9 cellular contexts compared by ENCODE assay signal in genomic region chr4:56505269-56506109, GRCh38. TPM values are rescaled to one million over a fixed set of nuclear protein-coding genes. Genes with fewer than 3 reads are reported as not detected.
DNase-seq lines count a peak whose midpoint lies in the region; ATAC-seq and TF ChIP-seq lines count a peak whose summit lies in the region.
"Had no signal": no experiment of that assay in that cellular context is flagged by ENCODE, and none has a peak within 500 bp of the region (broad histone marks: within the 10 kb centered on the region; RNA-seq: fewer than 3 reads in every experiment).

Gene ARL9 (plus strand): TSS chr4:56505791. CDS start chr4:56505863, 72 bp downstream.

- no peak for TF ChIP-seq POLR2A in vagina (IDR thresholded peaks at IDR 0.05)

- H3K4me3 ChIP-seq in SK-N-SH (ENCODE audit: low read depth in 2 of 2, low read length in 1 of 2) (no peak within 1 kb of the TSS), vagina (peak within 1 kb of the TSS; percentile 54 to 56)
- H3K4me3 ChIP-seq: SK-N-MC had no signal

- CTCF ChIA-PET in SK-N-SH (lab: Yijun Ruan, JAX) = interaction anchor here (0.7 kb wide), 1 partner anchor 7 kb away, joined by 3 read pairs; no protein-coding TSS in a partner anchor

- H3K27me3 ChIP-seq in SK-N-SH (ENCODE audit: insufficient read depth) = no peaks in the 10 kb centered on the region
- no peaks in the 10 kb centered on the region for H3K27me3 ChIP-seq in vagina

- H3K9ac ChIP-seq in SK-N-SH = no peak within 1 kb of the TSS

- no peaks in the 10 kb centered on the region for H4K20me1 ChIP-seq in SK-N-SH (ENCODE audit: insufficient read depth)

- TF ChIP-seq RAD21 in SK-N-SH (IDR thresholded peaks at IDR 0.05; ENCODE audit: low read length) = no peak

- no peak within 1 kb of the TSS for H3K27ac ChIP-seq in SK-N-SH (ENCODE audit: low read depth in 2 of 2, low read length in 1 of 2)
- H3K27ac ChIP-seq in vagina = peak within 1 kb of the TSS; percentile 74
- H3K27ac ChIP-seq: SK-N-MC had no signal

- H3K79me2 ChIP-seq in SK-N-SH (ENCODE audit: insufficient read depth) = no peaks in the 10 kb centered on the region

- H3K36me3 ChIP-seq in SK-N-SH (replicated peaks in 1 of 2; ENCODE audit: control insufficient read depth in 1 of 2, insufficient read depth in 2 of 2, low read length in 1 of 2) = peaks cover 27 to 29% of the 10 kb centered on the region in 2 experiments
- H3K36me3 ChIP-seq in vagina = peaks cover 0 to 11% of the 10 kb centered on the region in 2 donors

- H3K4me2 ChIP-seq in SK-N-SH = no peak within 1 kb of the TSS

- TF ChIP-seq CTCF in SK-N-SH (IDR thresholded peaks at IDR 0.05) (no peak), vagina (IDR thresholded peaks at IDR 0.05) (no peak)

- WGBS in SK-N-SH (ENCODE audit: low lambda C conversion rate) = 88% methylated on average over 52 of the region's 55 CpGs

- H3K9me3 ChIP-seq in SK-N-SH (no peaks in the 10 kb centered on the region), vagina (no peaks in the 10 kb centered on the region)

- H3F3A ChIP-seq in SK-N-SH (replicated peaks; ENCODE audit: insufficient read depth) = peaks cover 9% of the 10 kb centered on the region

- POLR2A ChIA-PET in SK-N-SH (lab: Yijun Ruan, JAX) = no interaction called here

- DNase-seq in GM03348 (ENCODE audit: low spot score) = peak; percentile 65
- DNase-seq in SK-N-SH = peak; percentile 15
- peak; percentile 3 for DNase-seq in amniotic stem cell (lab: John Stamatoyannopoulos, UW)
- DNase-seq in hepatic stellate cell (ENCODE audit: low spot score) = peak; percentile 48
- peak; percentile 84 for DNase-seq in retina
- no peak for DNase-seq in vagina (ENCODE audit: extremely low spot score in 2 of 2)
- DNase-seq in glomerular visceral epithelial cell (ENCODE audit: extremely low spot score) = no peak

- H2AFZ ChIP-seq in SK-N-SH (ENCODE audit: low read depth) = no peak within 1 kb of the TSS

- H3K9me2 ChIP-seq in SK-N-SH = no peaks in the 10 kb centered on the region

- ATAC-seq in HG02884 (IDR thresholded peaks at IDR 0.05; ENCODE audit: unreplicated experiment) = peak; percentile 58

- intact Hi-C loops in vagina (cut with DNase I) = no loop called here

- no peak for TF ChIP-seq EP300 in SK-N-SH (IDR thresholded peaks at IDR 0.05; ENCODE audit: borderline replicate concordance in 1 of 2, low read depth in 1 of 2, low read length in 1 of 2)

- H3K4me1 ChIP-seq in SK-N-SH (ENCODE audit: control insufficient read depth in 1 of 2, insufficient read depth in 2 of 2, low read depth in 1 of 2, low read length in 1 of 2) (no peaks in the 10 kb centered on the region), vagina (peaks cover 11% of the 10 kb centered on the region)

TF ChIP-seq in SK-N-SH, 30 proteins besides CTCF, POLR2A, EP300 and RAD21:
- TF ChIP-seq GABPA (IDR thresholded peaks at IDR 0.05; ENCODE audit: low read depth) (no peak), NRF1 (IDR thresholded peaks at IDR 0.05; ENCODE audit: low read depth, low read length) (no peak), FOXJ3 (CRISPR knock-in tag; IDR thresholded peaks at IDR 0.05) (no peak), YY1 (IDR thresholded peaks at IDR 0.05; ENCODE audit: low read depth) (no peak), MEF2A (IDR thresholded peaks at IDR 0.05; ENCODE audit: borderline replicate concordance, low read depth) (no peak), REST (IDR thresholded peaks at IDR 0.05; ENCODE audit: low read depth, low read length) (no peak), CHD2 (IDR thresholded peaks at IDR 0.05; ENCODE audit: low read length, partially characterized antibody) (no peak), ZBTB33 (IDR thresholded peaks at IDR 0.05; ENCODE audit: borderline replicate concordance, low read depth) (no peak), SMC3 (IDR thresholded peaks at IDR 0.05; ENCODE audit: low read depth, low read length) (no peak), PBX3 (IDR thresholded peaks at IDR 0.05) (no peak), EZH2phosphoT487 (IDR thresholded peaks at IDR 0.05; ENCODE audit: borderline replicate concordance, low read depth) (no peak), SIN3A (IDR thresholded peaks at IDR 0.05; ENCODE audit: borderline replicate concordance, low read depth, low read length) (no peak), RFX5 (IDR thresholded peaks at IDR 0.05; ENCODE audit: low read length) (no peak)
TF ChIP-seq in SK-N-SH: peak in this region for 0.

RNA-seq across cellular contexts. Expression of gene ARL9, which starts in this region (rescaled TPM):
- not detected in 2 replicates for polyA plus RNA-seq in SK-N-SH (2012; rRNA removed)
- not detected in 2 replicates for polyA plus RNA-seq in SK-N-SH (2012; cell fraction: cytosol; rRNA removed)
- polyA plus RNA-seq in SK-N-SH (2012; cell fraction: nucleus; rRNA removed) = not detected in 2 replicates
- total RNA-seq in vagina = not detected

Comparison
In these comparisons a context has a peak if more than half of its experiments do, and no peak if none do; other contexts are left out.
1. Peak in DNase-seq in SK-N-SH; RNA of the gene not detected or under 1 TPM.
2. DNase-seq: peak in GM03348 (single experiment), amniotic stem cell (single experiment), hepatic stellate cell (single experiment) and retina (single experiment); none in vagina (0 of 2) and glomerular visceral epithelial cell (single experiment).
3. H3K4me3 ChIP-seq: peak in vagina (2 of 2); none in SK-N-SH (0 of 2).